Comparison of ENCODE assay signal across 22 cellular contexts in the genomic region with DNA sequence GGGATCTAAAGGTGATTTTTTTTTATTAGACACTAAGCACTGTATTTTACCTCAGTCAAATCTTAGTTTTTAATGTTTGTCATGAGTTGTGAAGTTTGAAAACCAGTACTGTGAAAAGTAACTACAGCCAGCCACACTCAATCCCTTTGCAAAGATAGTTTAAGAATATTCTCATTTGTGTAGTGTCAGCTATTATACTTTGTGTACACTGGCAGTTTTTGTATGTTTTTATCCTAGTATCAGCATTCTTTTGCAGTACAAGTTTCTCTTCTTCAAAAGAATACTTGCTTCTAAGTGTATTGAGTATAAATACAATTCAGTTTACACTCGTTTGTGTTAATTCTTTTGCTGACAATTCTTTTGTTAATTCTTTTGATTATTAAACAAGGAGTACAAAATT.
DNase-seq lines count a peak whose midpoint lies in the region; ATAC-seq, FAIRE-seq and TF ChIP-seq lines count a peak whose summit lies in the region.
"Had no signal": no experiment of that assay in that cellular context is flagged by ENCODE, and none has a peak within 500 bp of the region (broad histone marks: within the 10 kb centered on the region; RNA-seq: fewer than 3 reads in every experiment).

No MANE protein-coding gene starts in this region.

- no peak overlapping the region for H3K4ac ChIP-seq in IMR-90 (ENCODE audit: low read depth, low read length)

- in situ Hi-C loops in IMR-90 (cut with MboI; ENCODE audit: low sequenced_read_pairs) = no loop called here
- in situ Hi-C loops in K562 (cut with MboI) = no loop called here

- no peaks in the 10 kb centered on the region for H3K9me2 ChIP-seq in SK-N-SH

- no peaks in the 10 kb centered on the region for H3K79me1 ChIP-seq in IMR-90 (ENCODE audit: low read depth in 1 of 2, low read length in 2 of 2)

- no peak overlapping the region for H3K23ac ChIP-seq in IMR-90 (ENCODE audit: low read depth, low read length)

- H3K27me3 ChIP-seq in SK-N-SH (ENCODE audit: insufficient read depth) (no peaks in the 10 kb centered on the region), IMR-90 (ENCODE audit: control insufficient read depth, insufficient read depth, low read length) (no peaks in the 10 kb centered on the region), K562 (ENCODE audit: control insufficient read depth in 2 of 2, insufficient read depth in 2 of 2, low read length in 2 of 2) (no peaks in the 10 kb centered on the region), smooth muscle cell (ENCODE audit: low read depth) (no peaks in the 10 kb centered on the region)
- H3K27me3 ChIP-seq: BE2C; BLaER1 treated with 17β-estradiol and CSF1 and Interleukin-3, amounts not matched to agents 10 nM and 100 nM had no signal

- FAIRE-seq in A549 (lab: Jason Lieb, UNC) (no peak), K562 (lab: Jason Lieb, UNC) (no peak)
- FAIRE-seq: GM12892, H1 had no signal

- H3K4me2 ChIP-seq in SK-N-SH (no peak overlapping the region), A549 (no peak overlapping the region), IMR-90 (ENCODE audit: low read depth, low read length) (no peak overlapping the region), K562 (ENCODE audit: insufficient read depth, low read length) (no peak overlapping the region), smooth muscle cell (no peak overlapping the region)

- no peak overlapping the region for H3K56ac ChIP-seq in IMR-90 (ENCODE audit: extremely low read depth, insufficient read depth, low read length)

- no peak overlapping the region for H2AK9ac ChIP-seq in IMR-90 (replicated peaks; ENCODE audit: low read depth, low read length, poor library complexity)

- H4K5ac ChIP-seq in IMR-90 (ENCODE audit: low read depth, low read length) = no peak overlapping the region

- H3K4me1 ChIP-seq in SK-N-SH (ENCODE audit: control insufficient read depth in 1 of 2, insufficient read depth in 2 of 2, low read depth in 1 of 2, low read length in 1 of 2) = peaks cover 10 to 30% of the 10 kb centered on the region in 2 experiments; a peak in 2 of 4 replicates
- no peaks in the 10 kb centered on the region for H3K4me1 ChIP-seq in A549
- H3K4me1 ChIP-seq in IMR-90 (ENCODE audit: control insufficient read depth, insufficient read depth, low read length) = peaks cover 2% of the 10 kb centered on the region; the same call in 1 of the 2 replicates
- H3K4me1 ChIP-seq in K562 (replicated peaks in 1 of 2; ENCODE audit: control insufficient read depth in 2 of 2, insufficient read depth in 2 of 2, low read length in 2 of 2) = no peaks in the 10 kb centered on the region
- H3K4me1 ChIP-seq in smooth muscle cell (ENCODE audit: low read depth) = peaks cover 6% of the 10 kb centered on the region
- H3K4me1 ChIP-seq: BE2C, Caco-2 had no signal

- dilution Hi-C loops in IMR-90 (cut with HindIII; ENCODE audit: low sequenced_read_pairs, unreplicated experiment) = no loop called here

- no peak overlapping the region for H2AK5ac ChIP-seq in IMR-90 (ENCODE audit: low read depth, low read length)

- H3K79me2 ChIP-seq in SK-N-SH (ENCODE audit: insufficient read depth) (no peaks in the 10 kb centered on the region), K562 (ENCODE audit: control insufficient read depth, insufficient read depth, low read length) (no peaks in the 10 kb centered on the region), smooth muscle cell (ENCODE audit: low read depth) (no peaks in the 10 kb centered on the region)

- TF ChIP-seq RAD21 in SK-N-SH (IDR thresholded peaks at IDR 0.05; ENCODE audit: low read length) (no peak), A549 (conservative IDR thresholded peaks at IDR 0.05 in 1 of 2, IDR thresholded peaks at IDR 0.05 in 1 of 2) (no peak), IMR-90 (IDR thresholded peaks at IDR 0.05; ENCODE audit: low read length) (no peak), K562 (CRISPR knock-in tag; conservative IDR thresholded peaks at IDR 0.05 in 1 of 2, IDR thresholded peaks at IDR 0.05 in 1 of 2) (no peak)

- H2BK20ac ChIP-seq in IMR-90 (ENCODE audit: low read depth, low read length) = no peak overlapping the region

- no peak overlapping the region for H3K27ac ChIP-seq in SK-N-SH (ENCODE audit: low read depth in 2 of 2, low read length in 1 of 2)
- H3K27ac ChIP-seq in A549 = no peak overlapping the region
- no peak overlapping the region for H3K27ac ChIP-seq in IMR-90 (ENCODE audit: insufficient read depth, low read length)
- H3K27ac ChIP-seq in K562 (ENCODE audit: extremely low read depth, low read depth, low read length) = no peak overlapping the region
- H3K27ac ChIP-seq in smooth muscle cell (ENCODE audit: low read depth) = no peak overlapping the region
- H3K27ac ChIP-seq: 22Rv1; BLaER1 treated with 17β-estradiol and CSF1 and Interleukin-3, amounts not matched to agents 10 nM and 100 nM; GM23248 had no signal

- no peak overlapping the region for H2BK5ac ChIP-seq in IMR-90 (ENCODE audit: low read depth, low read length, poor library complexity, severe bottlenecking)

- H3K4me3 ChIP-seq in SK-N-SH (ENCODE audit: low read depth in 2 of 2, low read length in 1 of 2) (no peak overlapping the region), A549 (no peak overlapping the region), IMR-90 (ENCODE audit: insufficient read depth, low read depth, low read length) (no peak overlapping the region), K562 (no peak overlapping the region), smooth muscle cell (no peak overlapping the region)
- H3K4me3 ChIP-seq: BLaER1 treated with 17β-estradiol and CSF1 and Interleukin-3, amounts not matched to agents 10 nM and 100 nM; GM23248 had no signal

- H3K9me1 ChIP-seq in IMR-90 (ENCODE audit: insufficient read depth, low read length) (0 out of 2 replicates have a peak, but pooled peaks cover 3% of the 10 kb centered on the region), K562 (ENCODE audit: control insufficient read depth, insufficient read depth, low read length) (no peaks in the 10 kb centered on the region)

- TF ChIP-seq EP300 in SK-N-SH (IDR thresholded peaks at IDR 0.05; ENCODE audit: borderline replicate concordance in 1 of 2, low read depth in 1 of 2, low read length in 1 of 2) (no peak), A549 (IDR thresholded peaks at IDR 0.05) (no peak), K562 (IDR thresholded peaks at IDR 0.05; ENCODE audit: low read length) (no peak)

- POLR2A ChIA-PET in SK-N-SH (lab: Yijun Ruan, JAX) = no interaction called here
- POLR2A ChIA-PET in A549 (lab: Yijun Ruan, JAX) = no interaction called here
- POLR2A ChIA-PET in IMR-90 (lab: Charles Lee; ENCODE audit: unreplicated experiment) = no interaction called here
- POLR2A ChIA-PET in K562 (lab: Yijun Ruan, JAX) = no interaction called here

- peaks cover 36 to 39% of the 10 kb centered on the region in 2 experiments for H3K36me3 ChIP-seq in SK-N-SH (replicated peaks in 1 of 2; ENCODE audit: control insufficient read depth in 1 of 2, insufficient read depth in 2 of 2, low read length in 1 of 2)
- 0 out of 2 replicates have a peak, but pooled peaks cover 1% of the 10 kb centered on the region for H3K36me3 ChIP-seq in IMR-90 (ENCODE audit: control insufficient read depth, insufficient read depth, low read length)
- no peaks in the 10 kb centered on the region for H3K36me3 ChIP-seq in K562 (ENCODE audit: control insufficient read depth, insufficient read depth, low read length)
- H3K36me3 ChIP-seq in smooth muscle cell (ENCODE audit: low read depth) = no peaks in the 10 kb centered on the region

- H2BK120ac ChIP-seq in IMR-90 (ENCODE audit: low read depth, low read length) = no peak overlapping the region

- H3F3A ChIP-seq in SK-N-SH (replicated peaks; ENCODE audit: insufficient read depth) = peaks cover 13% of the 10 kb centered on the region
- H3F3A ChIP-seq in smooth muscle cell (ENCODE audit: low read depth) = no peaks in the 10 kb centered on the region

- intact Hi-C loops in IMR-90 (cut with micrococcal nuclease) = no loop called here
- intact Hi-C loops in K562 (cut with micrococcal nuclease) = no loop called here

- ATAC-seq in SK-N-SH treated with all-trans-retinoic acid at 6 μM for 48 hours = no peak
- ATAC-seq in A549 = no peak
- no peak for ATAC-seq in IMR-90 (ENCODE audit: low read depth)
- ATAC-seq in K562 = no peak
- ATAC-seq in GM19328 (IDR thresholded peaks at IDR 0.05; ENCODE audit: unreplicated experiment) = no peak
- ATAC-seq: HCT116 had no signal

- no peak for TF ChIP-seq POLR2A in A549 (IDR thresholded peaks at IDR 0.05; ENCODE audit: low read length)
- no peak for TF ChIP-seq POLR2A in IMR-90 (IDR thresholded peaks at IDR 0.05; ENCODE audit: low read depth, low read length)
- no peak for TF ChIP-seq POLR2A in K562 (conservative IDR thresholded peaks at IDR 0.05)

- DNase-seq in SK-N-SH (no peak), A549 (ENCODE audit: low read depth in 1 of 2, low spot score in 1 of 2) (no peak), IMR-90 (no peak), K562 (ENCODE audit: extremely low read depth in 1 of 4, low spot score in 3 of 4) (no peak), NCI-H2227 treated with DMSO at 0.1 percent for 48 hours (lab: John Stamatoyannopoulos, UW) (no peak), smooth muscle cell (lab: John Stamatoyannopoulos, UW; ENCODE audit: unreplicated experiment) (no peak)
- DNase-seq: ACHN; AML-193; BE2C; Caco-2; CD4-positive, alpha-beta T cell; DMS153; DND-41; GM23248; H9 had no signal

- H2AFZ ChIP-seq in SK-N-SH (ENCODE audit: low read depth) (no peak overlapping the region), IMR-90 (replicated peaks; ENCODE audit: low read length, poor library complexity) (no peak overlapping the region), K562 (ENCODE audit: low read depth, low read length) (no peak overlapping the region), smooth muscle cell (ENCODE audit: low read depth) (no peak overlapping the region)
- H2AFZ ChIP-seq: GM23248 had no signal

- H2BK15ac ChIP-seq in IMR-90 (ENCODE audit: low read depth, low read length) = no peak overlapping the region

- WGBS in SK-N-SH (ENCODE audit: low lambda C conversion rate) = 94% methylated on average over 1 of the region's 1 CpG
- WGBS in A549 (ENCODE audit: missing lambda C conversion rate) = 89% methylated on average over 1 of the region's 1 CpG
- no CpG with 5 or more reads among the region's 1 CpG for WGBS in IMR-90 (ENCODE audit: extremely low coverage in 2 of 2, insufficient read length in 1 of 2), 2 experiments
- 54% methylated on average over 1 of the region's 1 CpG for WGBS in K562 (ENCODE audit: insufficient coverage, low coverage, missing lambda C conversion rate)
- WGBS in smooth muscle cell (ENCODE audit: low lambda C conversion rate) = 100% methylated on average over 1 of the region's 1 CpG

- H3K9ac ChIP-seq in SK-N-SH (no peak overlapping the region), IMR-90 (ENCODE audit: low read depth, low read length) (no peak overlapping the region), K562 (ENCODE audit: insufficient read depth in 1 of 2, low read depth in 2 of 2, low read length in 2 of 2) (no peak overlapping the region), smooth muscle cell (ENCODE audit: low read depth) (no peak overlapping the region)
- H3K9ac ChIP-seq: BLaER1 treated with 17β-estradiol and CSF1 and Interleukin-3, amounts not matched to agents 10 nM and 100 nM; GM23248 had no signal

- H4K20me1 ChIP-seq in SK-N-SH (ENCODE audit: insufficient read depth) (no peaks in the 10 kb centered on the region), IMR-90 (ENCODE audit: insufficient read depth, low read length) (no peaks in the 10 kb centered on the region), K562 (replicated peaks; ENCODE audit: control insufficient read depth, insufficient read depth, low read length) (no peaks in the 10 kb centered on the region), smooth muscle cell (ENCODE audit: low read depth) (no peaks in the 10 kb centered on the region)
- H4K20me1 ChIP-seq: BLaER1 treated with 17β-estradiol and CSF1 and Interleukin-3, amounts not matched to agents 10 nM and 100 nM had no signal

- CTCF ChIA-PET in SK-N-SH (lab: Yijun Ruan, JAX) (interaction anchor here (1.0 to 2.8 kb wide), 3 partner anchors 8 to 10 kb away, joined by 4 to 13 read pairs (median 7); no protein-coding TSS in a partner anchor), A549 (lab: Yijun Ruan, JAX) (no interaction called here), IMR-90 (lab: Yijun Ruan, JAX) (no interaction called here), K562 (lab: Yijun Ruan, JAX; ENCODE audit: low intra/inter-chr PET ratio) (no interaction called here)

- H3K9me3 ChIP-seq in SK-N-SH (no peaks in the 10 kb centered on the region), A549 (no peaks in the 10 kb centered on the region), IMR-90 (ENCODE audit: control insufficient read depth, insufficient read depth, low read length) (no peaks in the 10 kb centered on the region), K562 (replicated peaks; ENCODE audit: control insufficient read depth, insufficient read depth, low read depth, low read length) (no peaks in the 10 kb centered on the region), smooth muscle cell (replicated peaks; ENCODE audit: low read depth) (no peaks in the 10 kb centered on the region)
- H3K9me3 ChIP-seq: BE2C, Caco-2 had no signal

- H3K18ac ChIP-seq in IMR-90 (ENCODE audit: low read depth, low read length) = no peak overlapping the region

- H4K91ac ChIP-seq in IMR-90 (ENCODE audit: insufficient read depth, low read depth, low read length) = no peak overlapping the region

- H3K14ac ChIP-seq in IMR-90 (replicated peaks; ENCODE audit: low read depth, low read length) = no peak overlapping the region

- BruUV-seq in IMR-90 (replicated peaks; lab: Mats Ljungman, UMichigan) = no TSS peak
- BruUV-seq in K562 (replicated peaks; lab: Mats Ljungman, UMichigan) = no TSS peak

- TF ChIP-seq CTCF in SK-N-SH (IDR thresholded peaks at IDR 0.05) (no peak), A549 (IDR thresholded peaks at IDR 0.05) (no peak), IMR-90 (conservative IDR thresholded peaks at IDR 0.05; ENCODE audit: low read depth, low read length) (no peak), K562 (IDR thresholded peaks at IDR 0.05 in 2 of 3, conservative IDR thresholded peaks at IDR 0.05 in 1 of 3; ENCODE audit: insufficient read depth in 2 of 3, low read depth in 1 of 3, low read length in 3 of 3) (no peak), smooth muscle cell (IDR thresholded peaks at IDR 0.05; ENCODE audit: borderline replicate concordance, insufficient read depth, poor library complexity, severe bottlenecking) (no peak)

- H4K8ac ChIP-seq in IMR-90 (ENCODE audit: low read depth in 2 of 2, low read length in 2 of 2) = no peak overlapping the region
